30 cellular contexts compared by ENCODE assay signal in genomic region chr5:8229551-8229950, GRCh38.
"Had no signal": no experiment of that assay in that cellular context is flagged by ENCODE, and none has a peak within 500 bp of the region (broad histone marks: within the 10 kb centered on the region; RNA-seq: fewer than 3 reads in every experiment).

No MANE protein-coding gene starts in this region.

- H2AFZ ChIP-seq: parathyroid adenoma had no signal

- H3K27me3 Mint-ChIP-seq: naive thymus-derived CD8-positive, alpha-beta T cell; natural killer cell treated with Interleukin-12 subunit alpha and Interleukin-12 subunit beta and Interleukin-15 and Interleukin-18, amount 100 ng/mL, for 72 hours; stimulated activated naive CD8-positive, alpha-beta T cell treated with anti-CD3 and anti-CD28 coated beads, Interleukin-15, amount 100 ng/mL, for 72 hours had no signal

- H3K79me2 ChIP-seq: parathyroid adenoma had no signal

- H3K9me3 Mint-ChIP-seq: neural crest cell, type B pancreatic cell had no signal

- H3K9me3 ChIP-seq: ovary, psoas muscle, right lobe of liver, sigmoid colon, testis, tibial artery, transverse colon, upper lobe of right lung, uterus had no signal

- H3K27ac Mint-ChIP-seq: naive thymus-derived CD8-positive, alpha-beta T cell; natural killer cell treated with Interleukin-12 subunit alpha and Interleukin-12 subunit beta and Interleukin-15 and Interleukin-18, amount 100 ng/mL, for 72 hours; nephron progenitor cell; progenitor cell of endocrine pancreas; stimulated activated effector memory CD8-positive, alpha-beta T cell treated with anti-CD3 and anti-CD28 coated beads, Interleukin-12 subunit alpha, Interleukin-12 subunit beta, amount 100 ng/mL, for 72 hours; stimulated activated naive CD8-positive, alpha-beta T cell treated with anti-CD3 and anti-CD28 coated beads, Interleukin-15, amount 100 ng/mL, for 72 hours; type B pancreatic cell had no signal

- H3K36me3 ChIP-seq: ovary, right lobe of liver, sigmoid colon, suprapubic skin, tibial artery, transverse colon, upper lobe of right lung, uterus had no signal

- H3K4me1 ChIP-seq: parathyroid adenoma, psoas muscle, right lobe of liver, sigmoid colon, suprapubic skin, testis, upper lobe of right lung, uterus had no signal

- H3K27ac ChIP-seq: ovary, parathyroid adenoma, psoas muscle, right lobe of liver, sigmoid colon, suprapubic skin, testis, tibial artery, transverse colon, upper lobe of right lung, uterus had no signal

- DNase-seq: naive thymus-derived CD8-positive, alpha-beta T cell; nephron progenitor cell; occipital lobe; ovary; posterior cingulate gyrus; psoas muscle; right cardiac atrium; right lobe of liver; sigmoid colon; small intestine; stimulated activated CD4-positive, alpha-beta T cell treated with anti-CD3 and anti-CD28 coated beads, Interleukin-15, amount 100 ng/mL, for 24 hours; stimulated activated CD4-positive, alpha-beta T cell treated with anti-CD3 and anti-CD28 coated beads, Interleukin-2, amount 100 ng/mL, for 24 hours; stimulated activated CD4-positive, alpha-beta T cell treated with anti-CD3 and anti-CD28 coated beads, Interleukin-2, amount 100 ng/mL, for 48 hours; stimulated activated CD4-positive, alpha-beta T cell treated with anti-CD3 and anti-CD28 coated beads, Interleukin-4, amount 100 ng/mL, for 24 hours; stimulated activated naive CD4-positive, alpha-beta T cell; stimulated activated naive CD8-positive, alpha-beta T cell treated with anti-CD3 and anti-CD28 coated beads, Interleukin-15, amount 100 ng/mL, for 72 hours; stimulated activated naive CD8-positive, alpha-beta T cell treated with anti-CD3 and anti-CD28 coated beads, Interleukin-15, Interleukin-2, amounts not matched to agents 100 U/mL and 50 U/mL, for 24 hours; substantia nigra; testis; tibial artery; transverse colon; upper lobe of right lung; uterus had no signal

- H3K4me3 Mint-ChIP-seq: naive thymus-derived CD8-positive, alpha-beta T cell; natural killer cell treated with Interleukin-12 subunit alpha and Interleukin-12 subunit beta and Interleukin-15 and Interleukin-18, amount 100 ng/mL, for 72 hours; nephron progenitor cell; neural crest cell; stimulated activated effector memory CD8-positive, alpha-beta T cell treated with anti-CD3 and anti-CD28 coated beads, Interleukin-12 subunit alpha, Interleukin-12 subunit beta, amount 100 ng/mL, for 72 hours; stimulated activated naive CD8-positive, alpha-beta T cell treated with anti-CD3 and anti-CD28 coated beads, Interleukin-15, amount 100 ng/mL, for 72 hours; type B pancreatic cell had no signal

- H3K9ac ChIP-seq: parathyroid adenoma had no signal

- H3K36me3 Mint-ChIP-seq: naive thymus-derived CD8-positive, alpha-beta T cell; natural killer cell treated with Interleukin-12 subunit alpha and Interleukin-12 subunit beta and Interleukin-15 and Interleukin-18, amount 100 ng/mL, for 72 hours; stimulated activated effector memory CD8-positive, alpha-beta T cell treated with anti-CD3 and anti-CD28 coated beads, Interleukin-12 subunit alpha, Interleukin-12 subunit beta, amount 100 ng/mL, for 72 hours; type B pancreatic cell had no signal

- H3K4me1 Mint-ChIP-seq: naive thymus-derived CD8-positive, alpha-beta T cell; nephron progenitor cell; stimulated activated effector memory CD8-positive, alpha-beta T cell treated with anti-CD3 and anti-CD28 coated beads, Interleukin-12 subunit alpha, Interleukin-12 subunit beta, amount 100 ng/mL, for 72 hours; stimulated activated naive CD8-positive, alpha-beta T cell treated with anti-CD3 and anti-CD28 coated beads, Interleukin-15, amount 100 ng/mL, for 72 hours had no signal

- H3K27me3 ChIP-seq: ovary, right lobe of liver, sigmoid colon, suprapubic skin, testis, tibial artery, transverse colon, upper lobe of right lung, uterus had no signal

- H3K4me3 ChIP-seq: ovary, psoas muscle, right lobe of liver, sigmoid colon, suprapubic skin, testis, tibial artery, transverse colon, upper lobe of right lung, uterus had no signal

- ATAC-seq: naive thymus-derived CD8-positive, alpha-beta T cell; natural killer cell treated with Interleukin-12 subunit alpha and Interleukin-12 subunit beta and Interleukin-15 and Interleukin-18, amount 100 ng/mL, for 72 hours; psoas muscle; right cardiac atrium; right lobe of liver; stimulated activated effector memory CD8-positive, alpha-beta T cell treated with anti-CD3 and anti-CD28 coated beads, Interleukin-12 subunit alpha, Interleukin-12 subunit beta, amount 100 ng/mL, for 72 hours; stimulated activated naive CD8-positive, alpha-beta T cell treated with anti-CD3 and anti-CD28 coated beads, Interleukin-15, amount 100 ng/mL, for 72 hours; stimulated activated naive CD8-positive, alpha-beta T cell treated with anti-CD3 and anti-CD28 coated beads, Interleukin-15, Interleukin-2, amounts not matched to agents 100 U/mL and 50 U/mL, for 24 hours; upper lobe of right lung had no signal
